Comparison of ENCODE assay signal across 34 cellular contexts in genomic region chr16:58217341-58217925, GRCh38.
"Had no signal": no experiment of that assay in that cellular context is flagged by ENCODE, and none has a peak within 500 bp of the region (broad histone marks: within the 10 kb centered on the region; RNA-seq: fewer than 3 reads in every experiment).

No MANE protein-coding gene starts in this region.

- H3K4me1 Mint-ChIP-seq: activated CD4-positive, alpha-beta T cell treated with anti-CD3 and anti-CD28 coated beads for 36 hours; activated CD4-positive, alpha-beta T cell treated with anti-CD3 and anti-CD28 coated beads, Interleukin-2, amount 10 ng/mL, durations not matched to agents 24 days and 14 days; activated CD8-positive, alpha-beta memory T cell treated with anti-CD3 and anti-CD28 coated beads, Interleukin-2, amount 10 ng/mL, durations not matched to agents 7 days and 5 days; activated naive CD4-positive, alpha-beta T cell treated with anti-CD3 and anti-CD28 coated beads, Interleukin-2, amount 50 U/mL, for 24 hours; activated naive CD8-positive, alpha-beta T cell treated with anti-CD3 and anti-CD28 coated beads for 36 hours; activated naive CD8-positive, alpha-beta T cell treated with anti-CD3 and anti-CD28 coated beads, Interleukin-2, amount 50 U/mL, for 24 hours had no signal

- FAIRE-seq: colon, endometrium, frontal cortex had no signal

- H3K27me3 ChIP-seq: adrenal gland, body of pancreas had no signal

- DNase-seq: activated B cell treated with CpG ODN at 0.5 μM for 24 hours; activated CD4-positive, alpha-beta memory T cell treated with anti-CD3 and anti-CD28 coated beads for 36 hours; activated CD4-positive, alpha-beta T cell treated with anti-CD3 and anti-CD28 coated beads for 36 hours; activated CD4-positive, alpha-beta T cell treated with anti-CD3 and anti-CD28 coated beads, Interleukin-2, amount 10 ng/mL, durations not matched to agents 24 days and 14 days; activated CD4-positive, CD25-positive, alpha-beta regulatory T cell treated with anti-CD3 and anti-CD28 coated beads, Interleukin-2, amount 50 U/mL, for 72 hours; activated CD8-positive, alpha-beta memory T cell treated with anti-CD3 and anti-CD28 coated beads, Interleukin-2, amount 10 ng/mL, durations not matched to agents 7 days and 5 days; activated CD8-positive, alpha-beta memory T cell treated with anti-CD3 and anti-CD28 coated beads, Interleukin-2, amount 50 U/mL, for 4 hours; activated CD8-positive, alpha-beta T cell treated with anti-CD3 and anti-CD28 coated beads, Interleukin-2, amount 10 ng/mL, durations not matched to agents 7 days and 5 days; activated effector memory CD4-positive, alpha-beta T cell treated with anti-CD3 and anti-CD28 coated beads, Interleukin-2, amount 50 U/mL, for 16 hours; activated naive CD4-positive, alpha-beta T cell treated with anti-CD3 and anti-CD28 coated beads for 36 hours; activated naive CD8-positive, alpha-beta T cell treated with anti-CD3 and anti-CD28 coated beads for 36 hours; activated naive CD8-positive, alpha-beta T cell treated with anti-CD3 and anti-CD28 coated beads, Interleukin-2, amount 50 U/mL, for 24 hours; activated T-cell treated with anti-CD3 and anti-CD28 coated beads, Interleukin-2, amount 50 U/mL, for 1 hour; activated T-cell treated with anti-CD3 and anti-CD28 coated beads, Interleukin-2, amount 50 U/mL, for 48 hours; adrenal gland; amygdala; aorta; body of pancreas; caudate nucleus; cortex of kidney; effector CD8-positive, alpha-beta T cell; foreskin fibroblast; head of caudate nucleus; T-helper 17 cell; T1000; WERI-Rb-1 had no signal

- H3K4me1 ChIP-seq: adrenal gland, body of pancreas had no signal

- H3K4me3 Mint-ChIP-seq: activated B cell treated with CpG ODN at 0.5 μM for 24 hours; activated CD4-positive, alpha-beta memory T cell treated with anti-CD3 and anti-CD28 coated beads for 36 hours; activated CD4-positive, alpha-beta T cell treated with anti-CD3 and anti-CD28 coated beads for 36 hours; activated CD4-positive, alpha-beta T cell treated with anti-CD3 and anti-CD28 coated beads, Interleukin-2, amount 10 ng/mL, durations not matched to agents 24 days and 14 days; activated CD8-positive, alpha-beta memory T cell treated with anti-CD3 and anti-CD28 coated beads, Interleukin-2, amount 10 ng/mL, durations not matched to agents 7 days and 5 days; activated CD8-positive, alpha-beta T cell treated with anti-CD3 and anti-CD28 coated beads, Interleukin-2, amount 10 ng/mL, durations not matched to agents 7 days and 5 days; activated naive CD4-positive, alpha-beta T cell treated with anti-CD3 and anti-CD28 coated beads for 36 hours; activated naive CD4-positive, alpha-beta T cell treated with anti-CD3 and anti-CD28 coated beads, Interleukin-2, amount 50 U/mL, for 24 hours; activated naive CD8-positive, alpha-beta T cell treated with anti-CD3 and anti-CD28 coated beads for 36 hours; activated naive CD8-positive, alpha-beta T cell treated with anti-CD3 and anti-CD28 coated beads, Interleukin-2, amount 50 U/mL, for 24 hours; activated T-helper 1 cell treated with anti-CD3 and anti-CD28 coated beads, Interleukin-12 subunit alpha, Interleukin-12 subunit beta, Interleukin-2, Interleukin-4 antibody, amounts not matched to agents 30 ng/mL and 10 ng/mL and 1 ng/mL, durations not matched to agents 14 hours and 24 hours and 36 hours; T-helper 17 cell; T-helper 2 cell treated with Interferon-gamma antibody and Interleukin-4, amounts not matched to agents 5 μg/mL and 100 μg/mL, for 36 hours had no signal

- H3K27ac Mint-ChIP-seq: activated B cell treated with CpG ODN at 0.5 μM for 24 hours; activated CD4-positive, alpha-beta memory T cell treated with anti-CD3 and anti-CD28 coated beads for 36 hours; activated CD4-positive, alpha-beta T cell treated with anti-CD3 and anti-CD28 coated beads for 36 hours; activated CD4-positive, alpha-beta T cell treated with anti-CD3 and anti-CD28 coated beads, Interleukin-2, amount 10 ng/mL, durations not matched to agents 24 days and 14 days; activated CD8-positive, alpha-beta memory T cell treated with anti-CD3 and anti-CD28 coated beads, Interleukin-2, amount 10 ng/mL, durations not matched to agents 7 days and 5 days; activated CD8-positive, alpha-beta T cell treated with anti-CD3 and anti-CD28 coated beads, Interleukin-2, amount 10 ng/mL, durations not matched to agents 7 days and 5 days; activated naive CD4-positive, alpha-beta T cell treated with anti-CD3 and anti-CD28 coated beads for 36 hours; activated naive CD4-positive, alpha-beta T cell treated with anti-CD3 and anti-CD28 coated beads, Interleukin-2, amount 50 U/mL, for 24 hours; activated naive CD8-positive, alpha-beta T cell treated with anti-CD3 and anti-CD28 coated beads for 36 hours; activated naive CD8-positive, alpha-beta T cell treated with anti-CD3 and anti-CD28 coated beads, Interleukin-2, amount 50 U/mL, for 24 hours; activated T-helper 1 cell treated with anti-CD3 and anti-CD28 coated beads, Interleukin-12 subunit alpha, Interleukin-12 subunit beta, Interleukin-2, Interleukin-4 antibody, amounts not matched to agents 30 ng/mL and 10 ng/mL and 1 ng/mL, durations not matched to agents 14 hours and 24 hours and 36 hours; activated T-helper 2 cell treated with anti-CD3 and anti-CD28 coated beads, Interferon-gamma antibody, Interleukin-2, Interleukin-4, amounts not matched to agents 10 μg/mL and 5 μg/mL and 100 μg/mL, durations not matched to agents 14 hours and 24 hours and 36 hours; T-helper 17 cell; T-helper 2 cell treated with Interferon-gamma antibody and Interleukin-4, amounts not matched to agents 5 μg/mL and 100 μg/mL, for 36 hours had no signal

- H3K27ac ChIP-seq: adrenal gland, body of pancreas, epithelial cell of prostate, WERI-Rb-1 had no signal

- ATAC-seq: activated CD4-positive, alpha-beta T cell treated with anti-CD3 and anti-CD28 coated beads for 36 hours; activated CD8-positive, alpha-beta memory T cell treated with anti-CD3 and anti-CD28 coated beads, Interleukin-2, amount 10 ng/mL, durations not matched to agents 7 days and 5 days; activated CD8-positive, alpha-beta T cell treated with anti-CD3 and anti-CD28 coated beads, Interleukin-2, amount 10 ng/mL, durations not matched to agents 7 days and 5 days; activated naive CD8-positive, alpha-beta T cell treated with anti-CD3 and anti-CD28 coated beads, Interleukin-2, amount 50 U/mL, for 24 hours; body of pancreas; T-helper 17 cell had no signal

- H3K9me3 ChIP-seq: body of pancreas had no signal

- H3K4me3 ChIP-seq: adrenal gland, body of pancreas had no signal

- H3K36me3 ChIP-seq: adrenal gland, WERI-Rb-1 had no signal

- H3K9me3 Mint-ChIP-seq: activated T-helper 1 cell treated with anti-CD3 and anti-CD28 coated beads, Interleukin-12 subunit alpha, Interleukin-12 subunit beta, Interleukin-2, Interleukin-4 antibody, amounts not matched to agents 30 ng/mL and 10 ng/mL and 1 ng/mL, durations not matched to agents 14 hours and 24 hours and 36 hours; activated T-helper 2 cell treated with anti-CD3 and anti-CD28 coated beads, Interferon-gamma antibody, Interleukin-2, Interleukin-4, amounts not matched to agents 10 μg/mL and 5 μg/mL and 100 μg/mL, durations not matched to agents 14 hours and 24 hours and 36 hours; T-helper 2 cell treated with Interferon-gamma antibody and Interleukin-4, amounts not matched to agents 5 μg/mL and 100 μg/mL, for 36 hours had no signal
